ENCODE assay signal across 8 cellular contexts in genomic region chr15:40282144-40282869, GRCh38. TPM values are rescaled to one million over a fixed set of nuclear protein-coding genes. Genes with fewer than 3 reads are reported as not detected.
DNase-seq lines count a peak whose midpoint lies in the region; ATAC-seq and TF ChIP-seq lines count a peak whose summit lies in the region.

No MANE protein-coding gene starts in this region.

- H4K20me1 ChIP-seq in neural cell (ENCODE audit: insufficient read depth) = no peaks in the 10 kb centered on the region

- no peaks in the 10 kb centered on the region for H3F3A ChIP-seq in neural cell (ENCODE audit: insufficient read depth, low read length, poor library complexity, severe bottlenecking)

- peak in 5 of 6 experiments; percentile 5 to 36 (median 27) for TF ChIP-seq CTCF in esophagus squamous epithelium (IDR thresholded peaks at IDR 0.05)
- peak; percentile 64 for TF ChIP-seq CTCF in neural cell (IDR thresholded peaks at IDR 0.05; ENCODE audit: poor library complexity, severe bottlenecking)

- H3K27me3 Mint-ChIP-seq in activated CD8-positive, alpha-beta memory T cell treated with anti-CD3 and anti-CD28 coated beads, Interleukin-2, amount 10 ng/mL, durations not matched to agents 7 days and 5 days = peaks cover 50% of the 10 kb centered on the region
- peaks cover 46% of the 10 kb centered on the region for H3K27me3 Mint-ChIP-seq in activated CD8-positive, alpha-beta T cell treated with anti-CD3 and anti-CD28 coated beads, Interleukin-2, amount 10 ng/mL, durations not matched to agents 7 days and 5 days (ENCODE audit: low read depth)

- WGBS in esophagus squamous epithelium, 2 donors = no CpG with 5 or more reads among the region's 93 CpGs

- peak overlapping the region; percentile 58 for H3K4me3 Mint-ChIP-seq in activated CD8-positive, alpha-beta memory T cell treated with anti-CD3 and anti-CD28 coated beads, Interleukin-2, amount 10 ng/mL, durations not matched to agents 7 days and 5 days
- H3K4me3 Mint-ChIP-seq in activated CD8-positive, alpha-beta T cell treated with anti-CD3 and anti-CD28 coated beads, Interleukin-2, amount 10 ng/mL, durations not matched to agents 7 days and 5 days = peak overlapping the region; percentile 61

- no peak overlapping the region for H3K27ac Mint-ChIP-seq in activated CD8-positive, alpha-beta memory T cell treated with anti-CD3 and anti-CD28 coated beads, Interleukin-2, amount 10 ng/mL, durations not matched to agents 7 days and 5 days
- no peak overlapping the region for H3K27ac Mint-ChIP-seq in activated CD8-positive, alpha-beta T cell treated with anti-CD3 and anti-CD28 coated beads, Interleukin-2, amount 10 ng/mL, durations not matched to agents 7 days and 5 days

- H3K36me3 ChIP-seq in esophagus squamous epithelium (peaks cover 0 to 9% (median 0%) of the 10 kb centered on the region in 3 donors), neural cell (ENCODE audit: insufficient read depth, low read length) (no peaks in the 10 kb centered on the region)

- peak; percentile 57 for DNase-seq in activated CD8-positive, alpha-beta memory T cell treated with anti-CD3 and anti-CD28 coated beads, Interleukin-2, amount 10 ng/mL, durations not matched to agents 7 days and 5 days
- DNase-seq in activated CD8-positive, alpha-beta memory T cell treated with anti-CD3 and anti-CD28 coated beads for 24 hours = no peak
- peak; percentile 12 for DNase-seq in NCI-H510A treated with DMSO at 0.1 percent for 48 hours (lab: John Stamatoyannopoulos, UW)
- peak; percentile 62 for DNase-seq in activated CD8-positive, alpha-beta T cell treated with anti-CD3 and anti-CD28 coated beads, Interleukin-2, amount 10 ng/mL, durations not matched to agents 7 days and 5 days
- no peak for DNase-seq in esophagus squamous epithelium (lab: John Stamatoyannopoulos, UW)
- DNase-seq in NCI-H446 treated with DMSO at 0.1 percent for 48 hours (lab: John Stamatoyannopoulos, UW) = no peak

- peak; percentile 19 for TF ChIP-seq RAD21 in neural cell (conservative IDR thresholded peaks at IDR 0.05)

- POLR2A ChIA-PET in activated CD8-positive, alpha-beta T cell treated with anti-CD3 and anti-CD28 coated beads, Interleukin-2, amount 10 ng/mL, durations not matched to agents 7 days and 5 days (lab: Charles Lee) = interaction anchor here (1.0 to 1.7 kb wide), 2 partner anchors 26 to 55 kb away, joined by 4 to 7 read pairs; partner anchors contain the start of gene PLCB2

- no peak for TF ChIP-seq EP300 in neural cell (conservative IDR thresholded peaks at IDR 0.05; ENCODE audit: poor library complexity, severe bottlenecking)

- H2AFZ ChIP-seq in neural cell (ENCODE audit: low read depth, low read length) = no peak overlapping the region

- no peaks in the 10 kb centered on the region for H3K79me2 ChIP-seq in neural cell (replicated peaks; ENCODE audit: insufficient read depth, low read length)

- H3K9me3 Mint-ChIP-seq in activated CD8-positive, alpha-beta memory T cell treated with anti-CD3 and anti-CD28 coated beads, Interleukin-2, amount 10 ng/mL, durations not matched to agents 7 days and 5 days (ENCODE audit: low read depth) = no peaks in the 10 kb centered on the region
- no peaks in the 10 kb centered on the region for H3K9me3 Mint-ChIP-seq in activated CD8-positive, alpha-beta T cell treated with anti-CD3 and anti-CD28 coated beads, Interleukin-2, amount 10 ng/mL, durations not matched to agents 7 days and 5 days (ENCODE audit: insufficient read depth)

- H3K9me3 ChIP-seq in esophagus squamous epithelium = no peaks in the 10 kb centered on the region
- H3K9me3 ChIP-seq in neural cell (ENCODE audit: low read length) = no peaks in the 10 kb centered on the region

- no peak for TF ChIP-seq POLR2A in esophagus squamous epithelium (IDR thresholded peaks at IDR 0.05)

- H3K4me1 Mint-ChIP-seq in activated CD8-positive, alpha-beta memory T cell treated with anti-CD3 and anti-CD28 coated beads, Interleukin-2, amount 10 ng/mL, durations not matched to agents 7 days and 5 days = peaks cover 6% of the 10 kb centered on the region
- peaks cover 9% of the 10 kb centered on the region for H3K4me1 Mint-ChIP-seq in activated CD8-positive, alpha-beta T cell treated with anti-CD3 and anti-CD28 coated beads, Interleukin-2, amount 10 ng/mL, durations not matched to agents 7 days and 5 days (ENCODE audit: low read depth)

- intact Hi-C loops in esophagus squamous epithelium (cut with DNase I) = loop anchor here (5.0 kb wide), 2 partner anchors 85 to 140 kb away; no protein-coding TSS in a partner anchor

- H3K27ac ChIP-seq in esophagus squamous epithelium = no peak overlapping the region
- no peak overlapping the region for H3K27ac ChIP-seq in neural cell (ENCODE audit: low read length)

- ATAC-seq in activated CD8-positive, alpha-beta memory T cell treated with anti-CD3 and anti-CD28 coated beads, Interleukin-2, amount 10 ng/mL, durations not matched to agents 7 days and 5 days = peak; percentile 74
- ATAC-seq in activated CD8-positive, alpha-beta T cell treated with anti-CD3 and anti-CD28 coated beads, Interleukin-2, amount 10 ng/mL, durations not matched to agents 7 days and 5 days = peak; percentile 73
- ATAC-seq in GM19463 (IDR thresholded peaks at IDR 0.05; ENCODE audit: unreplicated experiment) = no peak

- H3K4me1 ChIP-seq in esophagus squamous epithelium = peaks cover 23 to 58% (median 27%) of the 10 kb centered on the region in 3 donors

- CTCF ChIA-PET in activated CD8-positive, alpha-beta memory T cell treated with anti-CD3 and anti-CD28 coated beads, Interleukin-2, amount 10 ng/mL, durations not matched to agents 7 days and 5 days (lab: Charles Lee) = interaction anchor here (0.9 to 9.2 kb wide), 9 partner anchors 8 to 140 kb away, joined by 3 to 101 read pairs (median 3); partner anchors contain the start of gene PLCB2
- CTCF ChIA-PET in activated CD8-positive, alpha-beta T cell treated with anti-CD3 and anti-CD28 coated beads, Interleukin-2, amount 10 ng/mL, durations not matched to agents 7 days and 5 days (lab: Charles Lee) = interaction anchor here (1.0 to 2.2 kb wide), 5 partner anchors 26 to 40 kb away, joined by 3 to 16 read pairs (median 4); partner anchors contain the start of gene PLCB2

- H3K9ac ChIP-seq in neural cell (ENCODE audit: low read length) = peak overlapping the region; percentile 39

- H3K4me3 ChIP-seq in esophagus squamous epithelium (peak overlapping the region; percentile 25 to 61 (median 48)), neural cell (ENCODE audit: low read length) (peak overlapping the region; percentile 63)

- H3K36me3 Mint-ChIP-seq in activated CD8-positive, alpha-beta memory T cell treated with anti-CD3 and anti-CD28 coated beads, Interleukin-2, amount 10 ng/mL, durations not matched to agents 7 days and 5 days = no peaks in the 10 kb centered on the region
- no peaks in the 10 kb centered on the region for H3K36me3 Mint-ChIP-seq in activated CD8-positive, alpha-beta T cell treated with anti-CD3 and anti-CD28 coated beads, Interleukin-2, amount 10 ng/mL, durations not matched to agents 7 days and 5 days (ENCODE audit: low read depth)

- H3K27me3 ChIP-seq in esophagus squamous epithelium (peaks cover 23 to 98% (median 33%) of the 10 kb centered on the region in 4 donors), neural cell (ENCODE audit: insufficient read depth, low read depth, low read length) (peaks cover 62% of the 10 kb centered on the region)

- H3K4me2 ChIP-seq in neural cell (ENCODE audit: low read length) = no peak overlapping the region

- H3K9me2 ChIP-seq in neural cell (ENCODE audit: insufficient read depth, low read length) = no peaks in the 10 kb centered on the region

TF ChIP-seq in neural cell, 6 proteins besides CTCF, POLR2A, EP300 and RAD21 (continues in another document):
- TF ChIP-seq MXI1 (conservative IDR thresholded peaks at IDR 0.05; ENCODE audit: poor library complexity, severe bottlenecking) (peak; percentile 7), EZH2 (IDR thresholded peaks at IDR 0.05; ENCODE audit: borderline replicate concordance, insufficient read depth, low read length, poor library complexity, severe bottlenecking) (no peak)

RNA-seq across cellular contexts. Expression of gene ANKRD63, which starts 0.6 kb away (rescaled TPM):
- not detected for total RNA-seq in activated CD8-positive, alpha-beta memory T cell treated with anti-CD3 and anti-CD28 coated beads, Interleukin-2, amount 10 ng/mL, durations not matched to agents 7 days and 5 days
- total RNA-seq in activated CD8-positive, alpha-beta T cell treated with anti-CD3 and anti-CD28 coated beads, Interleukin-2, amount 10 ng/mL, durations not matched to agents 7 days and 5 days = under 1 TPM in 1 of 2 experiments, not detected in 1; 0.37 TPM
- not detected for total RNA-seq in esophagus squamous epithelium
- 2.1 TPM in 1 of 2 replicates, not detected in the other for polyA plus RNA-seq in neural cell
- polyA minus RNA-seq in neural cell = not detected in 2 replicates

RNA-seq across cellular contexts. Expression of gene PLCB2, which starts 25.4 kb away (rescaled TPM):
- 100 to 1,000 TPM; 104 to 120 TPM for total RNA-seq in activated CD8-positive, alpha-beta memory T cell treated with anti-CD3 and anti-CD28 coated beads, Interleukin-2, amount 10 ng/mL, durations not matched to agents 7 days and 5 days
- 100 to 1,000 TPM; 133 to 160 TPM for total RNA-seq in activated CD8-positive, alpha-beta T cell treated with anti-CD3 and anti-CD28 coated beads, Interleukin-2, amount 10 ng/mL, durations not matched to agents 7 days and 5 days
- 10 to 100 TPM in 3 of 4 donors, 1 to 10 TPM in 1; 6.1 to 15.9 (median 10.4) TPM for total RNA-seq in esophagus squamous epithelium
- 7.4 and 9.2 TPM in 2 replicates for polyA plus RNA-seq in neural cell
- 3.2 and 4.1 TPM in 2 replicates for polyA minus RNA-seq in neural cell

RNA-seq across cellular contexts. Expression of gene INAFM2, which starts 41.2 kb away (rescaled TPM):
- 10 to 100 TPM in 1 of 2 experiments, 1 to 10 TPM in 1; 4.9 to 10.2 TPM for total RNA-seq in activated CD8-positive, alpha-beta memory T cell treated with anti-CD3 and anti-CD28 coated beads, Interleukin-2, amount 10 ng/mL, durations not matched to agents 7 days and 5 days
- 1 to 10 TPM; 8.7 to 9.4 TPM for total RNA-seq in activated CD8-positive, alpha-beta T cell treated with anti-CD3 and anti-CD28 coated beads, Interleukin-2, amount 10 ng/mL, durations not matched to agents 7 days and 5 days
- total RNA-seq in esophagus squamous epithelium = 10 to 100 TPM in 1 of 4 donors, 1 to 10 TPM in 3; 4.7 to 10.1 (median 8.1) TPM
- 14.8 and 15.7 TPM in 2 replicates for polyA plus RNA-seq in neural cell
- 20.4 and 20.7 TPM in 2 replicates for polyA minus RNA-seq in neural cell

RNA-seq across cellular contexts. Expression of gene PAK6, which starts 43.4 kb away (rescaled TPM):
- total RNA-seq in activated CD8-positive, alpha-beta memory T cell treated with anti-CD3 and anti-CD28 coated beads, Interleukin-2, amount 10 ng/mL, durations not matched to agents 7 days and 5 days = 1 to 10 TPM; 1.0 to 1.7 TPM
- 1 to 10 TPM; 1.2 to 1.4 TPM for total RNA-seq in activated CD8-positive, alpha-beta T cell treated with anti-CD3 and anti-CD28 coated beads, Interleukin-2, amount 10 ng/mL, durations not matched to agents 7 days and 5 days
- total RNA-seq in esophagus squamous epithelium = 10 to 100 TPM; 31.5 to 53.5 (median 37.2) TPM
- polyA plus RNA-seq in neural cell = 32.4 and 38.9 TPM in 2 replicates
- polyA minus RNA-seq in neural cell = 40.3 and 57.7 TPM in 2 replicates

RNA-seq across cellular contexts. Expression of gene CCDC9B, which starts 58.4 kb away (rescaled TPM):
- total RNA-seq in activated CD8-positive, alpha-beta memory T cell treated with anti-CD3 and anti-CD28 coated beads, Interleukin-2, amount 10 ng/mL, durations not matched to agents 7 days and 5 days = 1 to 10 TPM in 1 of 2 experiments, under 1 TPM in 1; 0.45 to 1.5 TPM
- under 1 TPM; 0.76 to 0.84 TPM for total RNA-seq in activated CD8-positive, alpha-beta T cell treated with anti-CD3 and anti-CD28 coated beads, Interleukin-2, amount 10 ng/mL, durations not matched to agents 7 days and 5 days
- 10 to 100 TPM in 3 of 4 donors, 1 to 10 TPM in 1; 5.4 to 34.4 (median 15.0) TPM for total RNA-seq in esophagus squamous epithelium
- polyA plus RNA-seq in neural cell = not detected in 2 replicates
- not detected in 2 replicates for polyA minus RNA-seq in neural cell

Comparison
In these comparisons a context has a peak if more than half of its experiments do, and no peak if none do; other contexts are left out.
1. DNase-seq: peak in activated CD8-positive, alpha-beta memory T cell treated with anti-CD3 and anti-CD28 coated beads, Interleukin-2, amount 10 ng/mL, durations not matched to agents 7 days and 5 days (single experiment), NCI-H510A treated with DMSO at 0.1 percent for 48 hours (single experiment) and activated CD8-positive, alpha-beta T cell treated with anti-CD3 and anti-CD28 coated beads, Interleukin-2, amount 10 ng/mL, durations not matched to agents 7 days and 5 days (single experiment); none in activated CD8-positive, alpha-beta memory T cell treated with anti-CD3 and anti-CD28 coated beads for 24 hours (single experiment), esophagus squamous epithelium (single experiment) and NCI-H446 treated with DMSO at 0.1 percent for 48 hours (single experiment).
2. RNA of gene PLCB2, which starts 25.4 kb away (total RNA-seq): 133 to 160 TPM in activated CD8-positive, alpha-beta T cell treated with anti-CD3 and anti-CD28 coated beads, Interleukin-2, amount 10 ng/mL, durations not matched to agents 7 days and 5 days and 104 to 120 TPM in activated CD8-positive, alpha-beta memory T cell treated with anti-CD3 and anti-CD28 coated beads, Interleukin-2, amount 10 ng/mL, durations not matched to agents 7 days and 5 days; 6.1 to 15.9 TPM in esophagus squamous epithelium; every median in the first group is over 4 times any median in the second.